25 cellular contexts compared by ENCODE assay signal in genomic region chr21:25425156-25425555, GRCh38.
DNase-seq lines count a peak whose midpoint lies in the region; ATAC-seq and TF ChIP-seq lines count a peak whose summit lies in the region.
"Had no signal": no experiment of that assay in that cellular context is flagged by ENCODE, and none has a peak within 500 bp of the region (broad histone marks: within the 10 kb centered on the region; RNA-seq: fewer than 3 reads in every experiment).

No MANE protein-coding gene starts in this region.

- ATAC-seq in GM18519 (IDR thresholded peaks at IDR 0.05; ENCODE audit: low FRiP score, unreplicated experiment) (peak; percentile 25), memory B cell (ENCODE audit: low read depth) (peak; percentile 15), HG03025 (IDR thresholded peaks at IDR 0.05; ENCODE audit: low FRiP score, unreplicated experiment) (no peak)
- no peak for ATAC-seq in naive thymus-derived CD4-positive, alpha-beta T cell
- no peak for ATAC-seq in CD8-positive, alpha-beta T cell
- ATAC-seq: A549, left lung, right lobe of liver, SK-N-SH treated with all-trans-retinoic acid at 6 μM for 48 hours, WTC11 had no signal

- CTCF ChIA-PET in naive thymus-derived CD4-positive, alpha-beta T cell (lab: Charles Lee) = no interaction called here
- CTCF ChIA-PET in CD8-positive, alpha-beta T cell (lab: Charles Lee) = interaction anchor here (0.8 kb wide), 1 partner anchor 183 kb away, joined by 4 read pairs; no protein-coding TSS in a partner anchor

- H3K27me3 Mint-ChIP-seq in activated T-cell treated with anti-CD3 and anti-CD28 coated beads, Interleukin-2, amount 50 U/mL, for 24 hours = no peaks in the 10 kb centered on the region
- H3K27me3 Mint-ChIP-seq in memory B cell = no peaks in the 10 kb centered on the region
- H3K27me3 Mint-ChIP-seq in naive thymus-derived CD4-positive, alpha-beta T cell = no peaks in the 10 kb centered on the region
- peaks cover 4% of the 10 kb centered on the region for H3K27me3 Mint-ChIP-seq in CD8-positive, alpha-beta T cell (ENCODE audit: low read depth)
- H3K27me3 Mint-ChIP-seq: brain had no signal

- no peaks in the 10 kb centered on the region for H3K9me3 ChIP-seq in naive thymus-derived CD4-positive, alpha-beta T cell (ENCODE audit: control insufficient read depth in 2 of 3, low read length in 3 of 3)
- H3K9me3 ChIP-seq in CD8-positive, alpha-beta T cell (ENCODE audit: low read length) = no peaks in the 10 kb centered on the region
- H3K9me3 ChIP-seq: A549, BE2C, left lung, right lobe of liver had no signal

- TF ChIP-seq CTCF in CD8-positive, alpha-beta T cell (IDR thresholded peaks at IDR 0.05) = no peak

- peak overlapping the region; percentile 82 for H3K27ac Mint-ChIP-seq in activated T-cell treated with anti-CD3 and anti-CD28 coated beads, Interleukin-2, amount 50 U/mL, for 24 hours
- peak overlapping the region; percentile 71 for H3K27ac Mint-ChIP-seq in memory B cell
- no peak overlapping the region for H3K27ac Mint-ChIP-seq in naive thymus-derived CD4-positive, alpha-beta T cell
- no peak overlapping the region for H3K27ac Mint-ChIP-seq in CD8-positive, alpha-beta T cell
- H3K27ac Mint-ChIP-seq: activated T-helper 2 cell treated with anti-CD3 and anti-CD28 coated beads, Interferon-gamma antibody, Interleukin-2, Interleukin-4, amounts not matched to agents 10 μg/mL and 5 μg/mL and 100 μg/mL, durations not matched to agents 14 hours and 24 hours and 36 hours; brain; immature natural killer cell; WTC11 had no signal

- POLR2A ChIA-PET in naive thymus-derived CD4-positive, alpha-beta T cell (lab: Charles Lee) = no interaction called here
- POLR2A ChIA-PET in CD8-positive, alpha-beta T cell (lab: Charles Lee) = no interaction called here

- no peaks in the 10 kb centered on the region for H3K36me3 ChIP-seq in naive thymus-derived CD4-positive, alpha-beta T cell (ENCODE audit: control insufficient read depth in 2 of 3, insufficient read depth in 3 of 3, low read length in 3 of 3)
- no peaks in the 10 kb centered on the region for H3K36me3 ChIP-seq in CD8-positive, alpha-beta T cell (ENCODE audit: insufficient read depth, low read length)
- H3K36me3 ChIP-seq: BE2C, left lung, right lobe of liver had no signal

- H3K27ac ChIP-seq in naive thymus-derived CD4-positive, alpha-beta T cell (ENCODE audit: low read depth, low read length) = no peak overlapping the region
- no peak overlapping the region for H3K27ac ChIP-seq in CD8-positive, alpha-beta T cell (ENCODE audit: low read depth, low read length)
- H3K27ac ChIP-seq: A549, hepatocyte, left lung, right lobe of liver had no signal

- peak overlapping the region; percentile 60 for H3K4me3 Mint-ChIP-seq in activated T-cell treated with anti-CD3 and anti-CD28 coated beads, Interleukin-2, amount 50 U/mL, for 24 hours
- peak overlapping the region; percentile 32 for H3K4me3 Mint-ChIP-seq in memory B cell
- H3K4me3 Mint-ChIP-seq in naive thymus-derived CD4-positive, alpha-beta T cell = no peak overlapping the region
- no peak overlapping the region for H3K4me3 Mint-ChIP-seq in CD8-positive, alpha-beta T cell
- H3K4me3 Mint-ChIP-seq: brain, immature natural killer cell, neural crest cell, WTC11 had no signal

- intact Hi-C loops in naive thymus-derived CD4-positive, alpha-beta T cell (cut with micrococcal nuclease) = loop anchor here in 1 of 2 donors (2.0 kb wide), 1 partner anchor 40 kb away; no protein-coding TSS in a partner anchor
- intact Hi-C loops in CD8-positive, alpha-beta T cell (cut with DNase I, micrococcal nuclease) = loop anchor here (2.0 to 10.0 kb wide), 3 partner anchors 60 to 284 kb away; partner anchors contain the start of gene MRPL39 (in 1 of the 2)

- no peak overlapping the region for H3K4me3 ChIP-seq in naive thymus-derived CD4-positive, alpha-beta T cell (ENCODE audit: low read length)
- H3K4me3 ChIP-seq in CD8-positive, alpha-beta T cell (ENCODE audit: low read depth, low read length) = no peak overlapping the region
- H3K4me3 ChIP-seq: A549, hepatocyte, left lung, right lobe of liver had no signal

- H3K4me1 Mint-ChIP-seq in activated T-cell treated with anti-CD3 and anti-CD28 coated beads, Interleukin-2, amount 50 U/mL, for 24 hours (ENCODE audit: low read depth) = peaks cover 79% of the 10 kb centered on the region
- H3K4me1 Mint-ChIP-seq in memory B cell = peaks cover 35% of the 10 kb centered on the region
- peaks cover 6 to 42% (median 15%) of the 10 kb centered on the region in 7 donors for H3K4me1 Mint-ChIP-seq in naive thymus-derived CD4-positive, alpha-beta T cell
- peaks cover 17% of the 10 kb centered on the region for H3K4me1 Mint-ChIP-seq in CD8-positive, alpha-beta T cell (ENCODE audit: low read depth)
- H3K4me1 Mint-ChIP-seq: brain, neural crest cell, WTC11 had no signal

- peaks cover 32% of the 10 kb centered on the region for H3K36me3 Mint-ChIP-seq in activated T-cell treated with anti-CD3 and anti-CD28 coated beads, Interleukin-2, amount 50 U/mL, for 24 hours (ENCODE audit: low read depth)
- no peaks in the 10 kb centered on the region for H3K36me3 Mint-ChIP-seq in memory B cell
- H3K36me3 Mint-ChIP-seq in naive thymus-derived CD4-positive, alpha-beta T cell = peaks cover 0 to 1% (median 0%) of the 10 kb centered on the region in 5 donors
- H3K36me3 Mint-ChIP-seq in CD8-positive, alpha-beta T cell = no peaks in the 10 kb centered on the region
- H3K36me3 Mint-ChIP-seq: brain, WTC11 had no signal

- H3K4me1 ChIP-seq in naive thymus-derived CD4-positive, alpha-beta T cell (ENCODE audit: control insufficient read depth in 2 of 2, insufficient read depth in 2 of 2, low read length in 2 of 2) = peaks cover 6 to 7% of the 10 kb centered on the region in 2 donors
- peaks cover 5% of the 10 kb centered on the region for H3K4me1 ChIP-seq in CD8-positive, alpha-beta T cell (ENCODE audit: insufficient read depth, low read length)
- H3K4me1 ChIP-seq: A549, BE2C, left lung had no signal

- no peaks in the 10 kb centered on the region for H3K27me3 ChIP-seq in naive thymus-derived CD4-positive, alpha-beta T cell (ENCODE audit: control insufficient read depth in 2 of 2, insufficient read depth in 2 of 2, low read length in 2 of 2)
- H3K27me3 ChIP-seq in CD8-positive, alpha-beta T cell (ENCODE audit: insufficient read depth, low read length) = no peaks in the 10 kb centered on the region
- H3K27me3 ChIP-seq: BE2C, left lung, right lobe of liver had no signal

- no peak for DNase-seq in activated T-cell treated with anti-CD3 and anti-CD28 coated beads, Interleukin-2, amount 50 U/mL, for 24 hours
- DNase-seq in activated T-cell treated with anti-CD3 and anti-CD28 coated beads, Interleukin-2, amount 50 U/mL, for 1 hour = no peak
- DNase-seq in NOMO-1 treated with DMSO at 0.1 percent for 48 hours (lab: John Stamatoyannopoulos, UW; ENCODE audit: unreplicated experiment) = peak; percentile 67
- DNase-seq in memory B cell (ENCODE audit: low spot score in 2 of 2) = no peak
- no peak for DNase-seq in naive thymus-derived CD4-positive, alpha-beta T cell
- DNase-seq in CD8-positive, alpha-beta T cell = no peak
- DNase-seq: BE2C; effector CD4-positive, alpha-beta T cell; immature natural killer cell; left lung; NCI-H1105 treated with DMSO at 0.1 percent for 48 hours; NCI-H2081 treated with DMSO at 0.1 percent for 48 hours; NCI-H446; NK-92 treated with Interleukin-12 subunit alpha and Interleukin-12 subunit beta, amount 100 ng/mL, for 24 hours; posterior cingulate gyrus; right lobe of liver had no signal

- no peaks in the 10 kb centered on the region for H3K9me3 Mint-ChIP-seq in activated T-cell treated with anti-CD3 and anti-CD28 coated beads, Interleukin-2, amount 50 U/mL, for 24 hours
- H3K9me3 Mint-ChIP-seq in memory B cell = no peaks in the 10 kb centered on the region
- no peaks in the 10 kb centered on the region for H3K9me3 Mint-ChIP-seq in naive thymus-derived CD4-positive, alpha-beta T cell
- H3K9me3 Mint-ChIP-seq in CD8-positive, alpha-beta T cell = no peaks in the 10 kb centered on the region
- H3K9me3 Mint-ChIP-seq: activated T-helper 2 cell treated with anti-CD3 and anti-CD28 coated beads, Interferon-gamma antibody, Interleukin-2, Interleukin-4, amounts not matched to agents 10 μg/mL and 5 μg/mL and 100 μg/mL, durations not matched to agents 14 hours and 24 hours and 36 hours; brain; neural crest cell; WTC11 had no signal

Comparison
In these comparisons a context has a peak if more than half of its experiments do, and no peak if none do; other contexts are left out.
1. H3K27ac Mint-ChIP-seq: peak in activated T-cell treated with anti-CD3 and anti-CD28 coated beads, Interleukin-2, amount 50 U/mL, for 24 hours (single experiment) and memory B cell (single experiment); none in naive thymus-derived CD4-positive, alpha-beta T cell (0 of 9) and CD8-positive, alpha-beta T cell (single experiment).
2. H3K4me3 Mint-ChIP-seq: peak in activated T-cell treated with anti-CD3 and anti-CD28 coated beads, Interleukin-2, amount 50 U/mL, for 24 hours (single experiment) and memory B cell (single experiment); none in naive thymus-derived CD4-positive, alpha-beta T cell (0 of 10) and CD8-positive, alpha-beta T cell (single experiment).
3. ATAC-seq: peak in GM18519 (single experiment) and memory B cell (single experiment); none in HG03025 (single experiment), naive thymus-derived CD4-positive, alpha-beta T cell (single experiment) and CD8-positive, alpha-beta T cell (single experiment).